ENCODE assay signal across 29 cellular contexts in the genomic region with DNA sequence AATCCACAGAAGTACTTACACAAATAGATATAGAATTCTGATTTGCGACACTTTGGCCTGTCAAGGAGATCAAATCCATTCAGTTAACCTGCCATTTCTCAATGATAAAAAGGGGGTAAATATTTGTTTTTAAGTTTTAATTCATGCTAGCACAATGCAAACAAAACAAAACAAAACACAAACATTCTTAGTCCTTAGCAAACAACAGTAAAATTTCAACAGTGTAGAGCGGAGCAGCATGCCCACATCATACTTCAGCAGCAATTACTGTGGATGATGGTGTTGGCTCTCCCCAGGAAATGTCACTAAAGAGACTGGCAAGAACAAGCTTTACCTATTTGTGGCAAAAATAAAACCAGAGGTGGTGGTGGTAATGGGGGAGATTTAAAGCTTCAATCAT.
"Had no signal": no experiment of that assay in that cellular context is flagged by ENCODE, and none has a peak within 500 bp of the region (broad histone marks: within the 10 kb centered on the region; RNA-seq: fewer than 3 reads in every experiment).

No MANE protein-coding gene starts in this region.

- H3K4me3 ChIP-seq: adrenal gland, ascending aorta, cardiac muscle cell, colonic mucosa, esophagus squamous epithelium, lower lobe of right lung, pancreas, prostate gland, thoracic aorta had no signal

- H3K36me3 ChIP-seq: adrenal gland, ascending aorta, cardiac muscle cell, colonic mucosa, esophagus squamous epithelium, lower lobe of right lung, pancreas, prostate gland, thoracic aorta had no signal

- DNase-seq: activated CD4-positive, alpha-beta T cell treated with anti-CD3 and anti-CD28 coated beads for 48 hours; activated CD4-positive, alpha-beta T cell treated with anti-CD3 and anti-CD28 coated beads, Interleukin-2, amount 50 U/mL, for 48 hours; activated CD8-positive, alpha-beta memory T cell treated with anti-CD3 and anti-CD28 coated beads for 24 hours; activated effector memory CD4-positive, alpha-beta T cell treated with anti-CD3 and anti-CD28 coated beads, Interleukin-2, amount 50 U/mL, for 16 hours; activated naive CD4-positive, alpha-beta T cell treated with anti-CD3 and anti-CD28 coated beads for 36 hours; activated naive CD8-positive, alpha-beta T cell treated with anti-CD3 and anti-CD28 coated beads for 36 hours; activated T-cell treated with anti-CD3 and anti-CD28 coated beads, Interleukin-2, amount 50 U/mL, for 1 hour; adrenal gland; cerebellar nuclear complex; colonic mucosa; effector CD8-positive, alpha-beta T cell; esophagus squamous epithelium; foreskin melanocyte; kidney glomerular epithelial cell; lower lobe of right lung; mesendoderm; pancreas; retina; small intestine; stimulated activated CD4-positive, alpha-beta T cell treated with anti-CD3 and anti-CD28 coated beads, Interleukin-4, amount 100 ng/mL, for 24 hours had no signal

- H3K27ac ChIP-seq: adrenal gland, ascending aorta, cardiac muscle cell, colonic mucosa, epithelial cell of prostate, esophagus squamous epithelium, lower lobe of right lung, pancreas, prostate gland, thoracic aorta, VCaP had no signal

- H3K27me3 ChIP-seq: adrenal gland, ascending aorta, colonic mucosa, esophagus squamous epithelium, pancreas had no signal

- H3K9me3 ChIP-seq: adrenal gland, ascending aorta, colonic mucosa, esophagus squamous epithelium, lower lobe of right lung, pancreas, prostate gland, thoracic aorta had no signal

- ATAC-seq: left lobe of liver; lower lobe of right lung; pancreas; sciatic nerve; stimulated activated effector memory CD8-positive, alpha-beta T cell treated with anti-CD3 and anti-CD28 coated beads, Interleukin-12 subunit alpha, Interleukin-12 subunit beta, amount 100 ng/mL, for 72 hours had no signal

- H3K4me1 ChIP-seq: adrenal gland, ascending aorta, colonic mucosa, esophagus squamous epithelium, lower lobe of right lung, pancreas, prostate gland had no signal
